ENCODE assay signal across 8 cellular contexts in genomic region chr14:75147423-75148071, GRCh38. TPM values are rescaled to one million over a fixed set of nuclear protein-coding genes. Genes with fewer than 3 reads are reported as not detected.
A peak's percentile ranks its signal among the peaks of the same experiment; 100 is the strongest.
DNase-seq lines count a peak whose midpoint lies in the region; ATAC-seq and TF ChIP-seq lines count a peak whose summit lies in the region.

No MANE protein-coding gene starts in this region.

- H3K36me3 ChIP-seq in ACC112 (ENCODE audit: insufficient read depth, low read length) (peaks cover 15% of the 10 kb centered on the region; the same call in 1 of the 2 replicates), Karpas-422 (ENCODE audit: insufficient read depth, low read length) (peaks cover 13% of the 10 kb centered on the region), spleen (peaks cover 0 to 81% (median 22%) of the 10 kb centered on the region in 6 donors)

- intact Hi-C loops in spleen (cut with DNase I; ENCODE audit: low total_unique reads): no loop called here

- peak in 7 of 11 experiments; percentile 19 to 46 (median 28) for TF ChIP-seq CTCF in spleen (IDR thresholded peaks at IDR 0.05 in 8 of 11, conservative IDR thresholded peaks at IDR 0.05 in 3 of 11)

- H3K4me1 ChIP-seq in ACC112 (ENCODE audit: control insufficient read depth, insufficient read depth, low read length, unreplicated experiment): peaks cover 14% of the 10 kb centered on the region
- peaks cover 3% of the 10 kb centered on the region for H3K4me1 ChIP-seq in Karpas-422 (ENCODE audit: low read length)
- peaks cover 13 to 92% (median 60%) of the 10 kb centered on the region in 6 donors for H3K4me1 ChIP-seq in spleen

- H3K79me2 ChIP-seq in ACC112 (ENCODE audit: control insufficient read depth, insufficient read depth, low read length, unreplicated experiment) (peaks cover 24% of the 10 kb centered on the region), Karpas-422 (ENCODE audit: low read length) (peaks cover 62% of the 10 kb centered on the region)

- DNase-seq in Karpas-422 (peak; percentile 58), kidney tubule cell (ENCODE audit: low spot score) (peak; percentile 62), spleen (peak; percentile 80), OCI-M2 (lab: John Stamatoyannopoulos, UW; ENCODE audit: unreplicated experiment) (no peak)

- peak overlapping the region; percentile 69 for H3K27ac ChIP-seq in ACC112 (ENCODE audit: low read depth, low read length)
- H3K27ac ChIP-seq in Karpas-422 (ENCODE audit: low read length): no peak overlapping the region
- H3K27ac ChIP-seq in cingulate gyrus (ENCODE audit: low read depth, low read length): peak overlapping the region; percentile 99
- peak overlapping the region; percentile 59 to 86 (median 82) for H3K27ac ChIP-seq in spleen

- WGBS in spleen, 5 donors: 55 to 69% (median 56%) methylated on average over 13 of the region's 13 CpGs

- TF ChIP-seq POLR2A in spleen (IDR thresholded peaks at IDR 0.05): no peak

- H3K9me3 ChIP-seq in Karpas-422 (ENCODE audit: low read length) (no peaks in the 10 kb centered on the region), spleen (no peaks in the 10 kb centered on the region)

- no peak overlapping the region for H3K4me3 ChIP-seq in ACC112 (ENCODE audit: low read depth, low read length)
- no peak overlapping the region for H3K4me3 ChIP-seq in Karpas-422 (ENCODE audit: low read length)
- peak overlapping the region in 1 of 8 donors; percentile 16 for H3K4me3 ChIP-seq in spleen

- H4K20me1 ChIP-seq in Karpas-422 (ENCODE audit: insufficient read depth, low read depth, low read length): no peaks in the 10 kb centered on the region

- no peak overlapping the region for H3K9ac ChIP-seq in Karpas-422 (ENCODE audit: low read length)

- H3K27me3 ChIP-seq in ACC112 (ENCODE audit: insufficient read depth, low read length) (no peaks in the 10 kb centered on the region), Karpas-422 (ENCODE audit: low read length) (no peaks in the 10 kb centered on the region), spleen (replicated peaks in 1 of 7) (no peaks in the 10 kb centered on the region)

- no peak for ATAC-seq in GM19467 (IDR thresholded peaks at IDR 0.05; ENCODE audit: unreplicated experiment)
- ATAC-seq in HG03095 (IDR thresholded peaks at IDR 0.05; ENCODE audit: unreplicated experiment): no peak

- H3K9me2 ChIP-seq in Karpas-422 (replicated peaks; ENCODE audit: insufficient read depth, low read length): no peaks in the 10 kb centered on the region

- H2AFZ ChIP-seq in ACC112 (ENCODE audit: low read length, unreplicated experiment) (no peak overlapping the region), Karpas-422 (ENCODE audit: low read length) (no peak overlapping the region)

- no peak overlapping the region for H3K4me2 ChIP-seq in Karpas-422 (ENCODE audit: low read depth, low read length, poor library complexity, severe bottlenecking)

RNA-seq across cellular contexts. Expression of gene NEK9, which starts 20.7 kb away (rescaled TPM):
- total RNA-seq in Karpas-422 (2014; rRNA removed; shearing (Covaris generic); ENCODE audit: low replicate concordance): 103 and 179 TPM in 2 replicates
- 100 to 1,000 TPM in 1 of 7 donors, 10 to 100 TPM in 6; 68.5 to 102 (median 86.5) TPM for total RNA-seq in spleen
- 10 to 100 TPM; 31.7 to 38.8 (median 33.0) TPM for polyA plus RNA-seq in spleen

RNA-seq across cellular contexts. Expression of gene TMED10, which starts 28.9 kb away (rescaled TPM):
- 104 and 349 TPM in 2 replicates for total RNA-seq in Karpas-422 (2014; rRNA removed; shearing (Covaris generic); ENCODE audit: low replicate concordance)
- 100 to 1,000 TPM; 167 to 212 (median 191) TPM for total RNA-seq in spleen
- polyA plus RNA-seq in spleen: 10 to 100 TPM; 33.3 to 52.2 (median 46.6) TPM
